ENCODE assay signal across 9 cellular contexts in genomic region chr22:42271191-42271813, GRCh38. TPM values are rescaled to one million over a fixed set of nuclear protein-coding genes. Genes with fewer than 3 reads are reported as not detected.
A peak's percentile ranks its signal among the peaks of the same experiment; 100 is the strongest.
DNase-seq lines count a peak whose midpoint lies in the region; ATAC-seq and TF ChIP-seq lines count a peak whose summit lies in the region.
"Had no signal": no experiment of that assay in that cellular context is flagged by ENCODE, and none has a peak within 500 bp of the region (broad histone marks: within the 10 kb centered on the region; RNA-seq: fewer than 3 reads in every experiment).

No MANE protein-coding gene starts in this region.

- H3K9me3 ChIP-seq in T-helper 17 cell (ENCODE audit: control insufficient read depth, low read length, poor library complexity, severe bottlenecking) (no peaks in the 10 kb centered on the region), esophagus (ENCODE audit: control insufficient read depth in 2 of 2, insufficient read depth in 1 of 2, low read depth in 1 of 2, low read length in 1 of 2) (no peaks in the 10 kb centered on the region), sigmoid colon (no peaks in the 10 kb centered on the region)

- no peak for TF ChIP-seq EP300 in sigmoid colon (IDR thresholded peaks at IDR 0.05)

- H3F3A ChIP-seq in GM23338 (replicated peaks; ENCODE audit: low read depth) = 0 out of 2 replicates have a peak, but pooled peaks cover 14% of the 10 kb centered on the region

- H3K27me3 Mint-ChIP-seq in GM23338 (ENCODE audit: insufficient read depth, low read depth, poor library complexity) = peaks cover 24% of the 10 kb centered on the region
- no peaks in the 10 kb centered on the region for H3K27me3 Mint-ChIP-seq in T-helper 17 cell

- DNase-seq in GM23338 (ENCODE audit: low spot score) = no peak
- no peak for DNase-seq in T-helper 17 cell
- no peak for DNase-seq in sigmoid colon
- DNase-seq in activated gamma-delta T cell treated with Interleukin-2 at 50 U/mL for 16 hours = no peak
- DNase-seq in AG08396 (ENCODE audit: low spot score) = no peak
- DNase-seq: NCI-H2107 had no signal

- H3K27ac ChIP-seq in GM23338 (ENCODE audit: low read depth) = no peak overlapping the region
- H3K27ac ChIP-seq in esophagus (ENCODE audit: low read depth in 2 of 2, low read length in 1 of 2) = peak overlapping the region; percentile 36 to 76
- peak overlapping the region in 3 of 4 donors; percentile 84 to 88 (median 86) for H3K27ac ChIP-seq in sigmoid colon

- H3K27me3 ChIP-seq in GM23338 (ENCODE audit: insufficient read depth) (peaks cover 6% of the 10 kb centered on the region; the same call in 1 of the 2 replicates), esophagus (ENCODE audit: control insufficient read depth in 1 of 2, insufficient read depth in 2 of 2, low read length in 2 of 2) (no peaks in the 10 kb centered on the region), sigmoid colon (no peaks in the 10 kb centered on the region)

- ATAC-seq in GM23338 = no peak
- ATAC-seq in T-helper 17 cell = no peak
- no peak for ATAC-seq in GM18867 (IDR thresholded peaks at IDR 0.05; ENCODE audit: unreplicated experiment)
- no peak for ATAC-seq in GM19328 (IDR thresholded peaks at IDR 0.05; ENCODE audit: unreplicated experiment)

- no peaks in the 10 kb centered on the region for H3K9me2 ChIP-seq in GM23338 (ENCODE audit: insufficient read depth)

- H3K27ac Mint-ChIP-seq in GM23338 (no peak overlapping the region), T-helper 17 cell (no peak overlapping the region)

- no peak for TF ChIP-seq POLR2A in sigmoid colon (IDR thresholded peaks at IDR 0.05)

- H3K36me3 ChIP-seq in GM23338 (ENCODE audit: insufficient read depth) (no peaks in the 10 kb centered on the region), esophagus (ENCODE audit: control insufficient read depth in 2 of 2, insufficient read depth in 2 of 2, low read length in 1 of 2) (no peaks in the 10 kb centered on the region), sigmoid colon (no peaks in the 10 kb centered on the region)

- H3K36me3 Mint-ChIP-seq in GM23338 (ENCODE audit: low read depth) = no peaks in the 10 kb centered on the region; the same call in 2 of the 3 replicates
- H3K36me3 Mint-ChIP-seq in T-helper 17 cell (ENCODE audit: low read depth) = no peaks in the 10 kb centered on the region

- H3K4me3 Mint-ChIP-seq in GM23338 (peak overlapping the region; percentile 56), T-helper 17 cell (peak overlapping the region; percentile 67)

- peak overlapping the region; percentile 23; the same call in 1 of the 2 replicates for H2AFZ ChIP-seq in GM23338

- H3K4me1 ChIP-seq in GM23338 (ENCODE audit: insufficient read depth) (peaks cover 32% of the 10 kb centered on the region), esophagus (ENCODE audit: control insufficient read depth in 2 of 2, insufficient read depth in 2 of 2, low read length in 1 of 2) (peaks cover 2 to 6% of the 10 kb centered on the region in 2 donors), sigmoid colon (peaks cover 0 to 23% (median 16%) of the 10 kb centered on the region in 4 donors)

- peak overlapping the region; percentile 77 for H3K4me2 ChIP-seq in GM23338

- intact Hi-C loops in sigmoid colon (cut with DNase I) = loop anchor here (2.0 to 5.0 kb wide), 3 partner anchors 97 to 181 kb away; partner anchors contain the start of gene NDUFA6

- H3K4me3 ChIP-seq in GM23338 (peak overlapping the region; percentile 53), esophagus (ENCODE audit: low read depth in 1 of 2, low read length in 2 of 2) (peak overlapping the region; percentile 48 to 81), sigmoid colon (peak overlapping the region in 3 of 4 donors; percentile 95 to 100 (median 98))

- H4K20me1 ChIP-seq in GM23338 (replicated peaks; ENCODE audit: insufficient read depth) = peaks cover 29% of the 10 kb centered on the region

- no peaks in the 10 kb centered on the region; the same call in 1 of the 3 replicates for H3K9me3 Mint-ChIP-seq in GM23338

- 77 to 80% methylated on average over 20 of the region's 20 CpGs for WGBS in esophagus, 2 donors
- 80 to 86% methylated on average over 20 of the region's 20 CpGs for WGBS in sigmoid colon, 2 donors

- peaks cover 31% of the 10 kb centered on the region for H3K79me2 ChIP-seq in GM23338 (replicated peaks; ENCODE audit: insufficient read depth)

- TF ChIP-seq CTCF in GM23338 (conservative IDR thresholded peaks at IDR 0.05; ENCODE audit: low read depth in 2 of 2) (no peak), sigmoid colon (IDR thresholded peaks at IDR 0.05) (no peak)

- peaks cover 40% of the 10 kb centered on the region for H3K4me1 Mint-ChIP-seq in GM23338
- H3K4me1 Mint-ChIP-seq in T-helper 17 cell = peaks cover 18% of the 10 kb centered on the region

TF ChIP-seq in GM23338, 12 proteins besides CTCF, POLR2A, EP300 and RAD21 (continues in another document):
- TF ChIP-seq ZNF331 (CRISPR knock-in tag; IDR thresholded peaks at IDR 0.05; ENCODE audit: low read depth) = no peak
- no peak for TF ChIP-seq ETS1 (IDR thresholded peaks at IDR 0.05)
- TF ChIP-seq REST (IDR thresholded peaks at IDR 0.05; ENCODE audit: unreplicated experiment) = no peak
- TF ChIP-seq POLR2AphosphoS5 (IDR thresholded peaks at IDR 0.05; ENCODE audit: low read depth) = no peak
- TF ChIP-seq CREB1 (CRISPR knock-in tag; IDR thresholded peaks at IDR 0.05; ENCODE audit: low read depth) = no peak
- TF ChIP-seq NANOG (IDR thresholded peaks at IDR 0.05; ENCODE audit: borderline replicate concordance) = no peak

RNA-seq across cellular contexts. Expression of gene TCF20, which starts 0.8 kb away (rescaled TPM):
- 57.5 and 68.7 TPM in 2 replicates for total RNA-seq in GM23338 (2014; rRNA removed; shearing (Covaris generic))
- polyA plus RNA-seq in GM23338 (2016; fragmentation: Nextera tagmentation; extraction: Ambion mirVana) (6.4 and 6.6 TPM in 2 replicates), esophagus (10 to 100 TPM; 14.5 to 15.0 TPM), sigmoid colon (10 to 100 TPM; 10.8 to 28.2 (median 11.6) TPM)
- total RNA-seq in T-helper 17 cell (10 to 100 TPM; 68.7 to 81.9 TPM), sigmoid colon (10 to 100 TPM; 21.6 to 31.0 (median 25.1) TPM)
